ENCODE assay signal across 1 cellular context in the genomic region with DNA sequence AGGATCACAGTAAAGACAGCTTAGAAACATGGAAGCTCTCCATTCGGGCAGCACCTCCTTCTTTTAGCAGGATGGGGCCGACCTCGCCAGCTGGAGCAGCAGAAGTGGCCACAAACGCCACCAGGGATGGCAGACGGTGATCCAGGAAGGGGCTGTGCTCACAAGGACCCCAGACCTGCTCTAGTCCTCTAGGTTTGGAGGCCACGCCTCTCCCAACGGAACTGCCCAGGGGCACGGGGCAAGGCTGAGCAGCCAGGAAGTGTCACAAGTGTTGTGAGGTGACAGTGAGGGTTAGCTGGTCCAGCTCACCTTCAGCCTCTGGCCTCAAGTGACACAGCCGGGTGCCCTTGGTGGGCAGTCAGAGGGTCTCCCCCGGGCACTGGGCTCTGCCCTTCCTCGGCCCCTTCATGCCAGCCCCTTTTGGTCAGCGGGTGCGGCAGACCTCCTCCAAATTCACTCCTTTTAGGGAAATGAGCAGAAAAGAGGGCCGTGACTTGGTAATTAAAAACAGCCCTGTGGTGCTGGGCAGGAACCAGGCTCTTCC.
TF ChIP-seq lines count a peak whose summit lies in the region.

No MANE protein-coding gene starts in this region.

TF ChIP-seq in HCT116, 20 proteins besides CTCF, POLR2A, EP300 and RAD21 (continued from another document):
- no peak for TF ChIP-seq REST (IDR thresholded peaks at IDR 0.05; ENCODE audit: low read depth)
- no peak for TF ChIP-seq CEBPB (IDR thresholded peaks at IDR 0.05; ENCODE audit: low read depth)
- TF ChIP-seq ELF1 (IDR thresholded peaks at IDR 0.05; ENCODE audit: borderline replicate concordance, low read depth) = no peak
- no peak for TF ChIP-seq YY1 (IDR thresholded peaks at IDR 0.05; ENCODE audit: extremely low read depth, insufficient replicate concordance, low read depth, low read length)
- no peak; the same call in 1 of the 2 replicates for TF ChIP-seq POLR2AphosphoS5 (IDR thresholded peaks at IDR 0.05; ENCODE audit: low read depth, low read length)
- no peak for TF ChIP-seq JUND (IDR thresholded peaks at IDR 0.05)
- TF ChIP-seq ZNF274 (IDR thresholded peaks at IDR 0.05; ENCODE audit: low read depth, low read length) = no peak
- no peak for TF ChIP-seq EGR1 (IDR thresholded peaks at IDR 0.05; ENCODE audit: low read depth)
- TF ChIP-seq SIN3A (IDR thresholded peaks at IDR 0.05; ENCODE audit: low read depth) = no peak
- no peak for TF ChIP-seq ATF3 (IDR thresholded peaks at IDR 0.05)
- no peak for TF ChIP-seq ZFX (IDR thresholded peaks at IDR 0.05)
- no peak for TF ChIP-seq MAX (IDR thresholded peaks at IDR 0.05)
